ENCODE assay signal across 31 cellular contexts in the genomic region with DNA sequence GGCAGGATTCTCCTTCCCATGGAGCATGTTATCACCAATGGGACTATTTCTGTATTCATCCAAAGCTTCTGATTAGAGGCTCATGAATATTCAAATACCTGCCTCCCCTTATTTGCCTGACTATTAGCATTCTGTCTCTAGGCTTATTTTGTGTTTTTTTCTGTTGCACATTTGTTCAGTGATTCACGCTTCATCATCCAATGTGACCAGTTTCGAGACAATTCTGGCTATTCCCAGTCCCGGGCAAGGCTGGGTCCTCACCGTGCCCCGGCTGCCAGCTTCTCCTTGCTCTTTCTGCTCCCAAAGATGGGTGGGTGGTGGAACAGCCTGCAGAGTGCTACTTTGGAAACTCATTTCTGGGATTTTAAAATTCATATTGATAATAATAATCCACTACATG.
A peak's percentile ranks its signal among the peaks of the same experiment; 100 is the strongest.
DNase-seq lines count a peak whose midpoint lies in the region; ATAC-seq and TF ChIP-seq lines count a peak whose summit lies in the region.
"Had no signal": no experiment of that assay in that cellular context is flagged by ENCODE, and none has a peak within 500 bp of the region (broad histone marks: within the 10 kb centered on the region; RNA-seq: fewer than 3 reads in every experiment).

No MANE protein-coding gene starts in this region.

- peak overlapping the region in 19 of 59 donors; percentile 0 to 28 (median 13) for H3K4me3 ChIP-seq in dorsolateral prefrontal cortex
- H3K4me3 ChIP-seq: GM23338, heart left ventricle, SJSA1, stomach, tibial nerve had no signal

- H3K4me1 Mint-ChIP-seq in activated naive CD4-positive, alpha-beta T cell treated with anti-CD3 and anti-CD28 coated beads for 36 hours (ENCODE audit: low read depth) = no peaks in the 10 kb centered on the region
- H3K4me1 Mint-ChIP-seq: activated CD4-positive, alpha-beta memory T cell treated with anti-CD3 and anti-CD28 coated beads, Interleukin-2, amount 10 ng/mL, durations not matched to agents 7 days and 5 days; GM23338; T-cell had no signal

- ATAC-seq in HG02852 (IDR thresholded peaks at IDR 0.05; ENCODE audit: unreplicated experiment) (no peak), HG02642 (IDR thresholded peaks at IDR 0.05; ENCODE audit: poor library complexity, unreplicated experiment) (no peak)
- ATAC-seq: GM23338, heart left ventricle, left colon, T-cell had no signal

- no peaks in the 10 kb centered on the region for H3K27me3 Mint-ChIP-seq in activated naive CD4-positive, alpha-beta T cell treated with anti-CD3 and anti-CD28 coated beads for 36 hours (ENCODE audit: low read depth)
- H3K27me3 Mint-ChIP-seq: activated CD4-positive, alpha-beta memory T cell treated with anti-CD3 and anti-CD28 coated beads, Interleukin-2, amount 10 ng/mL, durations not matched to agents 7 days and 5 days; activated naive CD8-positive, alpha-beta T cell; CD4-positive, alpha-beta T cell; T-cell had no signal

- peaks cover 0 to 2% (median 0%) of the 10 kb centered on the region in 45 donors for H3K27me3 ChIP-seq in dorsolateral prefrontal cortex
- H3K27me3 ChIP-seq: heart left ventricle, neutrophil, SJSA1, stomach, tibial nerve had no signal

- H3K36me3 Mint-ChIP-seq in activated naive CD4-positive, alpha-beta T cell treated with anti-CD3 and anti-CD28 coated beads for 36 hours (ENCODE audit: low read depth) = no peaks in the 10 kb centered on the region
- H3K36me3 Mint-ChIP-seq: activated naive CD8-positive, alpha-beta T cell; T-cell had no signal

- peaks cover 8% of the 10 kb centered on the region for H3K9me3 Mint-ChIP-seq in activated naive CD4-positive, alpha-beta T cell treated with anti-CD3 and anti-CD28 coated beads for 36 hours
- H3K9me3 Mint-ChIP-seq: activated CD4-positive, alpha-beta memory T cell treated with anti-CD3 and anti-CD28 coated beads, Interleukin-2, amount 10 ng/mL, durations not matched to agents 7 days and 5 days had no signal

- intact Hi-C loops in dorsolateral prefrontal cortex (cut with DNase I) = no loop called here
- intact Hi-C loops in activated naive CD4-positive, alpha-beta T cell treated with anti-CD3 and anti-CD28 coated beads for 36 hours (cut with micrococcal nuclease) = no loop called here

- CTCF ChIA-PET in activated naive CD4-positive, alpha-beta T cell treated with anti-CD3 and anti-CD28 coated beads for 36 hours (lab: Charles Lee) = no interaction called here

- no peak overlapping the region for H3K27ac Mint-ChIP-seq in activated naive CD4-positive, alpha-beta T cell treated with anti-CD3 and anti-CD28 coated beads for 36 hours
- H3K27ac Mint-ChIP-seq: activated CD4-positive, alpha-beta memory T cell treated with anti-CD3 and anti-CD28 coated beads, Interleukin-2, amount 10 ng/mL, durations not matched to agents 7 days and 5 days; activated naive CD8-positive, alpha-beta T cell; CD4-positive, alpha-beta T cell; GM23338; HFFc6; T-cell had no signal

- H3K4me3 Mint-ChIP-seq in activated naive CD4-positive, alpha-beta T cell treated with anti-CD3 and anti-CD28 coated beads for 36 hours = no peak overlapping the region
- H3K4me3 Mint-ChIP-seq: activated CD4-positive, alpha-beta memory T cell treated with anti-CD3 and anti-CD28 coated beads, Interleukin-2, amount 10 ng/mL, durations not matched to agents 7 days and 5 days; activated naive CD8-positive, alpha-beta T cell; CD4-positive, alpha-beta T cell; GM23338; HFFc6; T-cell had no signal

- no peak for TF ChIP-seq CTCF in dorsolateral prefrontal cortex (IDR thresholded peaks at IDR 0.05 in 54 of 56, conservative IDR thresholded peaks at IDR 0.05 in 2 of 56; ENCODE audit: low read depth in 1 of 56, partially characterized antibody in 56 of 56)

- DNase-seq in C1 segment of cervical spinal cord (lab: John Stamatoyannopoulos, UW) (peak in 9 of 14 donors; percentile 2 to 59 (median 34)), NCI-H526 treated with DMSO at 0.1 percent for 48 hours (lab: John Stamatoyannopoulos, UW) (peak; percentile 93), dorsolateral prefrontal cortex (peak in 9 of 10 donors; percentile 23 to 56 (median 51)), middle frontal gyrus (ENCODE audit: extremely low spot score, low spot score) (peak; percentile 27), cortex of kidney (lab: John Stamatoyannopoulos, UW) (no peak)
- DNase-seq in activated naive CD4-positive, alpha-beta T cell treated with anti-CD3 and anti-CD28 coated beads for 36 hours = no peak
- DNase-seq: activated CD4-positive, alpha-beta memory T cell treated with anti-CD3 and anti-CD28 coated beads, Interleukin-2, amount 10 ng/mL, durations not matched to agents 7 days and 5 days; activated CD4-positive, alpha-beta T cell treated with anti-CD3 and anti-CD28 coated beads for 1 hour; activated CD8-positive, alpha-beta memory T cell treated with anti-CD3 and anti-CD28 coated beads, Interleukin-2, amount 50 U/mL, for 48 hours; CD4-positive, alpha-beta T cell; effector CD8-positive, alpha-beta T cell; EL; heart left ventricle; HFFc6; left colon; mesenchymal stem cell; NCI-H1092 treated with DMSO at 0.1 percent for 48 hours; NCI-H2029; NCI-H2227 treated with DMSO at 0.1 percent for 48 hours; NCI-H748 treated with DMSO at 0.1 percent for 48 hours; small intestine; stimulated activated CD8-positive, alpha-beta memory T cell treated with anti-CD3 and anti-CD28 coated beads, Interleukin-4, amount 100 ng/mL, for 48 hours; stomach; T-cell had no signal

- peak overlapping the region; percentile 24 to 95 (median 88) for H3K27ac ChIP-seq in dorsolateral prefrontal cortex
- H3K27ac ChIP-seq: heart left ventricle, neutrophil, SJSA1, stomach, tibial nerve had no signal

Comparison
In these comparisons a context has a peak if more than half of its experiments do, and no peak if none do; other contexts are left out.
1. DNase-seq: peak in C1 segment of cervical spinal cord (9 of 14), NCI-H526 treated with DMSO at 0.1 percent for 48 hours (single experiment), dorsolateral prefrontal cortex (9 of 10) and middle frontal gyrus (single experiment); none in cortex of kidney (single experiment) and activated naive CD4-positive, alpha-beta T cell treated with anti-CD3 and anti-CD28 coated beads for 36 hours (single experiment).